In the genomic region with DNA sequence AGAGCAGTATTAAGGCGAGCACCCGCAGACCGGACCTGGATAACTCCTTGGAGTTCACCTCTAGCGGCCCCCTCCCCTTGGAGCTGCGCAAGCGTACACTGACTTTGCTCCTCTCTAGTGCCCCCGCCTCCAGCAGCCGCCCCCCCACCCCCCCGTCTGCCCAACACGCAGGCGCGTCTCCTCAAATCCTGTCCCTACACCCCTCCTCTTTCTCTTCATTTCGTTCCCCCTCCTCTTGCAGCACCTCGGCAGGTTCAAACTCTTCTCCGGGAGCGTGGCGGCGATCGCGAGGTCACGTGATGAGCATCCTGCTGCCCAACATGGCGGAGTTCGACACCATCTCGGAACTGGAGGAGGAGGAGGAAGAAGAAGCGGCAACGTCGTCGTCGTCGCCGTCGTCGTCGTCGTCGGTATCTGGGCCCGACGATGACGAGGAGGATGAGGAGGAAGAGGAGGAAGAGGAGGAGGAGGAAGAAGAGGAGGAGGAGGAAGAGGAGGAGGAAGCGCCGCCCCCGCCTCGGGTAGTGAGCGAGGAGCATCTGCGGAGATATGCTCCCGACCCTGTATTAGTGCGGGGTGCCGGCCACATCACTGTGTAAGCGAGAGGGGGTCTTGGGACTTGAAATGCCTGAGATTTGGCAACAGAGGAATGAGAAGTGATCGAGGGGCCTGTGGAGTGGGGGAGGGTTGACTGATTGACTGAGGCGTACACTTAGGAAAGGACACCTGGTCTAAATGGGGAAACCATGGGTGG, we compare ENCODE assay signal across 8 cellular contexts. TPM values are rescaled to one million over a fixed set of nuclear protein-coding genes. Genes with fewer than 3 reads are reported as not detected.
DNase-seq lines count a peak whose midpoint lies in the region; ATAC-seq lines count a peak whose summit lies in the region.

A gene (plus strand): TSS at position 212 of the 754 bp plus-strand sequence. CDS start 88 bp downstream, at position 300.

- H3K36me3 ChIP-seq in BLaER1 treated with 17β-estradiol and CSF1 and Interleukin-3, amounts not matched to agents 10 nM and 100 nM, result no peaks in the 10 kb centered on the region
- H3K36me3 ChIP-seq in NT2/D1 (ENCODE audit: insufficient read depth, insufficient read length, low read length) (peaks cover 3% of the 10 kb centered on the region), esophagus (ENCODE audit: control insufficient read depth in 2 of 2, insufficient read depth in 2 of 2, low read length in 1 of 2) (no peaks in the 10 kb centered on the region)

- peaks cover 3 to 11% (median 8%) of the 10 kb centered on the region in 10 experiments; a peak in 9 of 20 replicates for H3K4me1 ChIP-seq in BLaER1 treated with 17β-estradiol and CSF1 and Interleukin-3, amounts not matched to agents 10 nM and 100 nM
- H3K4me1 ChIP-seq in NT2/D1 (ENCODE audit: insufficient read depth, insufficient read length) (no peaks in the 10 kb centered on the region), esophagus (ENCODE audit: control insufficient read depth in 2 of 2, insufficient read depth in 2 of 2, low read length in 1 of 2) (no peaks in the 10 kb centered on the region)

- H3K4me3 ChIP-seq in BLaER1 treated with 17β-estradiol and CSF1 and Interleukin-3, amounts not matched to agents 10 nM and 100 nM, result peak within 1 kb of the TSS; percentile 55 to 74 (median 66)
- H3K4me3 ChIP-seq in NT2/D1 (ENCODE audit: insufficient read length, low read depth) (peak within 1 kb of the TSS; percentile 81), esophagus (ENCODE audit: low read depth in 1 of 2, low read length in 2 of 2) (peak within 1 kb of the TSS; percentile 60 to 70)

- H3K27ac ChIP-seq in BLaER1 treated with 17β-estradiol and CSF1 and Interleukin-3, amounts not matched to agents 10 nM and 100 nM, result peak within 1 kb of the TSS; percentile 50 to 86 (median 80); a peak in 21 of 22 replicates
- peak within 1 kb of the TSS; percentile 56 to 63 for H3K27ac ChIP-seq in esophagus (ENCODE audit: low read depth in 2 of 2, low read length in 1 of 2)

- peak within 1 kb of the TSS; percentile 65 to 81 (median 78) for H3K9ac ChIP-seq in BLaER1 treated with 17β-estradiol and CSF1 and Interleukin-3, amounts not matched to agents 10 nM and 100 nM
- peak within 1 kb of the TSS; percentile 88 for H3K9ac ChIP-seq in NT2/D1 (ENCODE audit: insufficient read length, low read depth)

- peaks cover 60 to 99% (median 97%) of the 10 kb centered on the region in 11 experiments for H3K27me3 ChIP-seq in BLaER1 treated with 17β-estradiol and CSF1 and Interleukin-3, amounts not matched to agents 10 nM and 100 nM
- H3K27me3 ChIP-seq in NT2/D1 (ENCODE audit: insufficient read depth, insufficient read length), result no peaks in the 10 kb centered on the region
- no peaks in the 10 kb centered on the region for H3K27me3 ChIP-seq in esophagus (ENCODE audit: control insufficient read depth in 1 of 2, insufficient read depth in 2 of 2, low read length in 2 of 2)

- H3K27ac Mint-ChIP-seq in activated T-cell treated with anti-CD3 and anti-CD28 coated beads, Interleukin-2, amount 50 U/mL, for 24 hours, result peak within 1 kb of the TSS; percentile 96

- no peaks in the 10 kb centered on the region for H3K9me3 Mint-ChIP-seq in activated T-cell treated with anti-CD3 and anti-CD28 coated beads, Interleukin-2, amount 50 U/mL, for 24 hours

- peaks cover 30% of the 10 kb centered on the region for H3K4me1 Mint-ChIP-seq in activated T-cell treated with anti-CD3 and anti-CD28 coated beads, Interleukin-2, amount 50 U/mL, for 24 hours (ENCODE audit: low read depth)

- peak within 1 kb of the TSS; percentile 86 for H3K4me3 Mint-ChIP-seq in activated T-cell treated with anti-CD3 and anti-CD28 coated beads, Interleukin-2, amount 50 U/mL, for 24 hours

- DNase-seq in NT2/D1 (ENCODE audit: low read depth, low spot score) (peak; percentile 85), myocyte (ENCODE audit: low read depth) (peak; percentile 56)
- DNase-seq in activated T-cell treated with anti-CD3 and anti-CD28 coated beads, Interleukin-2, amount 50 U/mL, for 24 hours, result peak; percentile 78
- DNase-seq in stimulated activated CD8-positive, alpha-beta memory T cell treated with anti-CD3 and anti-CD28 coated beads, Interleukin-7, amount 100 ng/mL, for 1 hour (ENCODE audit: low read depth in 2 of 2), result peak; percentile 30 to 48

- peaks cover 21% of the 10 kb centered on the region for H3K27me3 Mint-ChIP-seq in activated T-cell treated with anti-CD3 and anti-CD28 coated beads, Interleukin-2, amount 50 U/mL, for 24 hours

- H3K36me3 Mint-ChIP-seq in activated T-cell treated with anti-CD3 and anti-CD28 coated beads, Interleukin-2, amount 50 U/mL, for 24 hours (ENCODE audit: low read depth), result peaks cover 7% of the 10 kb centered on the region

- ATAC-seq in GM19351 (IDR thresholded peaks at IDR 0.05; ENCODE audit: unreplicated experiment), result peak; percentile 64
- peak; percentile 60 for ATAC-seq in HG03521 (IDR thresholded peaks at IDR 0.05; ENCODE audit: unreplicated experiment)

- H3K4me2 ChIP-seq in BLaER1 treated with 17β-estradiol and CSF1 and Interleukin-3, amounts not matched to agents 10 nM and 100 nM, result peak within 1 kb of the TSS; percentile 60 to 80 (median 72)

- H3K9me3 ChIP-seq in BLaER1 treated with 17β-estradiol and CSF1 and Interleukin-3, amounts not matched to agents 10 nM and 100 nM (replicated peaks in 1 of 11), result peaks cover 0 to 12% (median 6%) of the 10 kb centered on the region in 11 experiments; a peak in 9 of 22 replicates
- H3K9me3 ChIP-seq in NT2/D1 (ENCODE audit: insufficient read depth, low read length) (no peaks in the 10 kb centered on the region), esophagus (ENCODE audit: control insufficient read depth in 2 of 2, insufficient read depth in 1 of 2, low read depth in 1 of 2, low read length in 1 of 2) (no peaks in the 10 kb centered on the region)

- peaks cover 0 to 7% (median 0%) of the 10 kb centered on the region in 11 experiments; a peak in 3 of 22 replicates for H4K20me1 ChIP-seq in BLaER1 treated with 17β-estradiol and CSF1 and Interleukin-3, amounts not matched to agents 10 nM and 100 nM

- 0 to 18% methylated on average over 50 to 51 of the region's 51 CpGs for WGBS in esophagus, 2 donors

RNA-seq across cellular contexts. Expression of the gene that starts here (rescaled TPM):
- under 1 TPM; 0.71 to 0.75 TPM for polyA plus RNA-seq in esophagus
- total RNA-seq in myocyte, result 15.8 and 16.7 TPM in 2 replicates
- polyA plus RNA-seq in myocyte (2012), result 3.5 TPM

Comparison
In these comparisons a context has a peak if more than half of its experiments do, and no peak if none do; other contexts are left out.
1. Peak in every context shown above with its lines: DNase-seq, ATAC-seq, H3K4me3 ChIP-seq and H3K27ac ChIP-seq.